Comparison of ENCODE assay signal across 25 cellular contexts in genomic region chr7:4768597-4769569, GRCh38. TPM values are rescaled to one million over a fixed set of nuclear protein-coding genes. Genes with fewer than 3 reads are reported as not detected.
DNase-seq lines count a peak whose midpoint lies in the region; ATAC-seq and TF ChIP-seq lines count a peak whose summit lies in the region.
"Had no signal": no experiment of that assay in that cellular context is flagged by ENCODE, and none has a peak within 500 bp of the region (broad histone marks: within the 10 kb centered on the region; RNA-seq: fewer than 3 reads in every experiment).

No MANE protein-coding gene starts in this region.

- H3K9me3 ChIP-seq in AG04450 (ENCODE audit: control insufficient read depth, insufficient read depth, low read length) (no peaks in the 10 kb centered on the region; the same call in 1 of the 2 replicates), T-helper 17 cell (ENCODE audit: control insufficient read depth, low read length, poor library complexity, severe bottlenecking) (no peaks in the 10 kb centered on the region), skeletal muscle satellite cell (replicated peaks; ENCODE audit: low read length) (no peaks in the 10 kb centered on the region), upper lobe of left lung (no peaks in the 10 kb centered on the region), colonic mucosa (no peaks in the 10 kb centered on the region)
- H3K9me3 ChIP-seq: breast epithelium, spleen, tibial nerve had no signal

- TF ChIP-seq EP300 in upper lobe of left lung (IDR thresholded peaks at IDR 0.05) = no peak

- H3K27me3 Mint-ChIP-seq in T-helper 17 cell = no peaks in the 10 kb centered on the region
- H3K27me3 Mint-ChIP-seq: activated B cell treated with CpG ODN at 0.5 μM for 24 hours; dendritic cell treated with granulocyte-macrophage colony-stimulating factor and Interleukin-4, amounts not matched to agents 40 ng/mL and 50 ng/mL, for 4 days; memory B cell had no signal

- ATAC-seq in T-helper 17 cell (no peak), upper lobe of left lung (ENCODE audit: low FRiP score in 2 of 2) (no peak)
- ATAC-seq: stimulated activated naive CD8-positive, alpha-beta T cell treated with anti-CD3 and anti-CD28 coated beads, Interleukin-15, Interleukin-2, amounts not matched to agents 100 U/mL and 50 U/mL, for 24 hours had no signal

- H3K36me3 Mint-ChIP-seq in T-helper 17 cell (ENCODE audit: low read depth) = no peaks in the 10 kb centered on the region

- H3K4me1 ChIP-seq in skeletal muscle satellite cell (ENCODE audit: control insufficient read depth, insufficient read depth, low read length) (peaks cover 9% of the 10 kb centered on the region), upper lobe of left lung (peaks cover 0 to 10% (median 6%) of the 10 kb centered on the region in 4 donors), colonic mucosa (no peaks in the 10 kb centered on the region)
- H3K4me1 ChIP-seq: breast epithelium had no signal

- H3K4me2 ChIP-seq in skeletal muscle satellite cell (ENCODE audit: low read length) = peak overlapping the region; percentile 22

- CTCF ChIA-PET in AG04450 (lab: Charles Lee) = interaction anchor here (0.6 to 1.2 kb wide), 2 partner anchors 13 to 17 kb away, joined by 3 to 5 read pairs; no protein-coding TSS in a partner anchor

- H3K4me3 ChIP-seq in AG04450 (ENCODE audit: low read depth, low read length) (no peak overlapping the region), skeletal muscle satellite cell (ENCODE audit: low read length) (no peak overlapping the region), upper lobe of left lung (no peak overlapping the region), colonic mucosa (no peak overlapping the region)
- H3K4me3 ChIP-seq: breast epithelium, spleen, tibial nerve had no signal

- H3K4me1 Mint-ChIP-seq in T-helper 17 cell = peaks cover 5% of the 10 kb centered on the region

- H3K27ac Mint-ChIP-seq in T-helper 17 cell = peak overlapping the region; percentile 63
- H3K27ac Mint-ChIP-seq: activated B cell treated with CpG ODN at 0.5 μM for 24 hours; dendritic cell treated with granulocyte-macrophage colony-stimulating factor and Interleukin-4, amounts not matched to agents 40 ng/mL and 50 ng/mL, for 4 days; memory B cell had no signal

- DNase-seq in AG04450 (ENCODE audit: low read depth, low spot score) = no peak
- no peak for DNase-seq in T-helper 17 cell
- peak; percentile 72 for DNase-seq in myocyte (ENCODE audit: low read depth)
- DNase-seq in upper lobe of left lung = no peak
- no peak for DNase-seq in colonic mucosa
- DNase-seq in AML-193 (lab: John Stamatoyannopoulos, UW) = no peak
- DNase-seq: activated B cell treated with CpG ODN at 0.5 μM for 24 hours; activated CD4-positive, alpha-beta T cell treated with anti-CD3 and anti-CD28 coated beads, Interleukin-2, amount 50 U/mL, for 4 hours; activated CD8-positive, alpha-beta memory T cell treated with anti-CD3 and anti-CD28 coated beads, Interleukin-2, amount 50 U/mL, for 48 hours; activated effector memory CD4-positive, alpha-beta T cell treated with anti-CD3 and anti-CD28 coated beads, Interleukin-2, amount 50 U/mL, for 16 hours; GDM1; head of caudate nucleus; KBM-7; NCI-H2171; NCI-H524; spleen; stimulated activated CD4-positive, alpha-beta T cell treated with anti-CD3 and anti-CD28 coated beads, Interleukin-4, amount 100 ng/mL, for 1 hour; stimulated activated naive CD8-positive, alpha-beta T cell treated with anti-CD3 and anti-CD28 coated beads, Interleukin-15, Interleukin-2, amounts not matched to agents 100 U/mL and 50 U/mL, for 24 hours; T-helper 9 cell had no signal

- no peaks in the 10 kb centered on the region for H3K27me3 ChIP-seq in AG04450 (ENCODE audit: control insufficient read depth, insufficient read depth, low read length)
- no peaks in the 10 kb centered on the region for H3K27me3 ChIP-seq in skeletal muscle satellite cell (ENCODE audit: control insufficient read depth, insufficient read depth, low read length)
- H3K27me3 ChIP-seq in upper lobe of left lung = no peaks in the 10 kb centered on the region
- no peaks in the 10 kb centered on the region for H3K27me3 ChIP-seq in colonic mucosa
- H3K27me3 ChIP-seq: breast epithelium, spleen, tibial nerve had no signal

- WGBS in upper lobe of left lung, 2 donors = 90 to 92% methylated on average over 27 of the region's 27 CpGs

- H3K9ac ChIP-seq in skeletal muscle satellite cell (ENCODE audit: low read depth, low read length) (peak overlapping the region; percentile 58), colonic mucosa (ENCODE audit: low read depth in 2 of 2, low read length in 2 of 2) (no peak overlapping the region)

- H3K4me3 Mint-ChIP-seq in T-helper 17 cell = no peak overlapping the region
- H3K4me3 Mint-ChIP-seq: activated B cell treated with CpG ODN at 0.5 μM for 24 hours; dendritic cell treated with granulocyte-macrophage colony-stimulating factor and Interleukin-4, amounts not matched to agents 40 ng/mL and 50 ng/mL, for 4 days; memory B cell; nephron had no signal

- TF ChIP-seq CTCF in AG04450 (IDR thresholded peaks at IDR 0.05; ENCODE audit: low read depth, low read length) = no peak
- no peak for TF ChIP-seq CTCF in upper lobe of left lung (IDR thresholded peaks at IDR 0.05)
- TF ChIP-seq CTCF in colonic mucosa (IDR thresholded peaks at IDR 0.05) = no peak

- TF ChIP-seq POLR2A in upper lobe of left lung (IDR thresholded peaks at IDR 0.05) = no peak

- H3K36me3 ChIP-seq in skeletal muscle satellite cell (ENCODE audit: insufficient read depth, low read length) (peaks cover 33% of the 10 kb centered on the region), upper lobe of left lung (peaks cover 2 to 38% (median 20%) of the 10 kb centered on the region in 4 donors), colonic mucosa (no peaks in the 10 kb centered on the region)
- H3K36me3 ChIP-seq: breast epithelium had no signal

- intact Hi-C loops in colonic mucosa (cut with DNase I) = no loop called here

- H3K27ac ChIP-seq in AG04450 (ENCODE audit: low read depth, low read length) (peak overlapping the region; percentile 39), upper lobe of left lung (no peak overlapping the region), colonic mucosa (no peak overlapping the region)
- H3K27ac ChIP-seq: breast epithelium, tibial nerve had no signal

- POLR2A ChIA-PET in AG04450 (lab: Yijun Ruan, JAX) = no interaction called here

RNA-seq across cellular contexts. Expression of gene AP5Z1, which starts 6.5 kb away (rescaled TPM):
- 12.6 and 18.9 TPM in 2 replicates for polyA plus RNA-seq in AG04450 (2011; rRNA removed)
- 7.6 and 11.1 TPM in 2 replicates for polyA minus RNA-seq in AG04450 (2011; rRNA and poly(A)+ RNA removed)
- total RNA-seq in T-helper 17 cell (100 to 1,000 TPM in 1 of 2 donors, 10 to 100 TPM in 1; 87.6 to 112 TPM), myocyte (37.2 and 41.8 TPM in 2 replicates), upper lobe of left lung (100 to 1,000 TPM in 1 of 6 donors, 10 to 100 TPM in 5; 23.4 to 152 (median 52.1) TPM), colonic mucosa (10 to 100 TPM; 27.9 to 49.9 TPM)
- 39.5 TPM for polyA plus RNA-seq in myocyte (2012)
- total RNA-seq in skeletal muscle satellite cell (2012; rRNA removed) = 34.7 and 42.6 TPM in 2 replicates
